ENCODE assay signal across 14 cellular contexts in the genomic region with DNA sequence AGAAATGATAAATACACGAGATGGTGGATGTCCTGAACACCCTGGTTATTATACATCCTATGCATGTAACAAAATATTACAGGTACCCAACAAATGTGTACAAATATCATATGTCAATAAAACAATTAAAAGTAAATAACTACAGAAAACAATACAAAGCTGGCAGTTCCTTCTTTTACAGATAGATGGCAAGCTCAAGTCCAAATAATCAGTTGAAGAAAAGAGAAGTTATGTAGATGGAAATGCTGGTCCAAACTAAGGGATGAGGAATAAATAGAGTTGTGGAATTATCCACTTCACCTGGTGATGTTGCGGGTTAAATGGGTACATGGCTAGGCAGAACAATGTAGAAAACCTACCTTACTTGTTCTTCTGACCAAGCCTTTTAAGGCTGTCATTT.
DNase-seq lines count a peak whose midpoint lies in the region; ATAC-seq, FAIRE-seq and TF ChIP-seq lines count a peak whose summit lies in the region.
"Had no signal": no experiment of that assay in that cellular context is flagged by ENCODE, and none has a peak within 500 bp of the region (broad histone marks: within the 10 kb centered on the region; RNA-seq: fewer than 3 reads in every experiment).

No MANE protein-coding gene starts in this region.

- H3K4me1 ChIP-seq in adipocyte (ENCODE audit: control insufficient read depth, insufficient read depth, low read length) (peaks cover 31% of the 10 kb centered on the region), aorta (ENCODE audit: control insufficient read depth in 1 of 2, insufficient read depth in 2 of 2, low read length in 2 of 2) (peaks cover 3 to 6% of the 10 kb centered on the region in 2 donors), esophagus squamous epithelium (peaks cover 0 to 13% (median 5%) of the 10 kb centered on the region in 3 donors)

- H3K27me3 Mint-ChIP-seq in HFFc6 (ENCODE audit: insufficient read depth) = no peaks in the 10 kb centered on the region
- H3K27me3 Mint-ChIP-seq: brain had no signal

- in situ Hi-C loops in G401 (cut with HindIII; ENCODE audit: low sequenced_read_pairs) = no loop called here

- peak; percentile 23; the same call in 1 of the 2 replicates for TF ChIP-seq CTCF in BJ (IDR thresholded peaks at IDR 0.05; ENCODE audit: insufficient read depth, low read depth, low read length)
- peak; percentile 66 for TF ChIP-seq CTCF in HFFc6 (IDR thresholded peaks at IDR 0.05)
- TF ChIP-seq CTCF in esophagus squamous epithelium (IDR thresholded peaks at IDR 0.05) = peak in 1 of 6 experiments; percentile 3

- H3K27ac Mint-ChIP-seq in HFFc6 = no peak overlapping the region
- H3K27ac Mint-ChIP-seq: brain; GM23338; nephron progenitor cell; stimulated activated effector memory CD8-positive, alpha-beta T cell treated with anti-CD3 and anti-CD28 coated beads, Interleukin-12 subunit alpha, Interleukin-12 subunit beta, amount 100 ng/mL, for 72 hours had no signal

- POLR2A ChIA-PET in BJ (lab: Charles Lee) = no interaction called here

- H3K9me3 ChIP-seq in adipocyte (ENCODE audit: control insufficient read depth, low read length) (no peaks in the 10 kb centered on the region), aorta (ENCODE audit: control insufficient read depth, low read length) (no peaks in the 10 kb centered on the region), esophagus squamous epithelium (no peaks in the 10 kb centered on the region)

- 93 to 97% methylated on average over 2 of the region's 2 CpGs for WGBS in aorta, 2 donors
- 36 to 65% methylated on average over 2 of the region's 2 CpGs for whole genome bisulfite sequencing in esophagus squamous epithelium, 2 donors

- no peaks in the 10 kb centered on the region for H3K27me3 ChIP-seq in BJ (ENCODE audit: control insufficient read depth, insufficient read depth, low read length)
- no peaks in the 10 kb centered on the region for H3K27me3 ChIP-seq in adipocyte (replicated peaks; ENCODE audit: control insufficient read depth, insufficient read depth, low read length)
- H3K27me3 ChIP-seq in aorta (ENCODE audit: control insufficient read depth in 1 of 2, insufficient read depth in 2 of 2, low read length in 1 of 2) = no peaks in the 10 kb centered on the region
- H3K27me3 ChIP-seq in esophagus squamous epithelium = no peaks in the 10 kb centered on the region

- H3K4me3 Mint-ChIP-seq in HFFc6 = no peak overlapping the region
- H3K4me3 Mint-ChIP-seq: brain; GM23338; nephron progenitor cell; stimulated activated effector memory CD8-positive, alpha-beta T cell treated with anti-CD3 and anti-CD28 coated beads, Interleukin-12 subunit alpha, Interleukin-12 subunit beta, amount 100 ng/mL, for 72 hours had no signal

- H3K27ac ChIP-seq in aorta (ENCODE audit: low read depth in 1 of 2, low read length in 2 of 2) (no peak overlapping the region), esophagus squamous epithelium (no peak overlapping the region)

- no peak for TF ChIP-seq POLR2A in esophagus squamous epithelium (IDR thresholded peaks at IDR 0.05)

- FAIRE-seq in islet of Langerhans (lab: Jason Lieb, UNC) = peak; percentile 71
- FAIRE-seq: K562 had no signal

- H3K36me3 ChIP-seq in BJ (ENCODE audit: control insufficient read depth, insufficient read depth, low read length) (no peaks in the 10 kb centered on the region), adipocyte (ENCODE audit: control insufficient read depth, insufficient read depth, low read length, severe bottlenecking) (no peaks in the 10 kb centered on the region), aorta (ENCODE audit: control insufficient read depth in 1 of 2, insufficient read depth in 2 of 2, low read length in 1 of 2) (peaks cover 0 to 2% of the 10 kb centered on the region in 2 donors), esophagus squamous epithelium (no peaks in the 10 kb centered on the region)

- H3K4me1 Mint-ChIP-seq in HFFc6 (ENCODE audit: low read depth) = peaks cover 12% of the 10 kb centered on the region
- H3K4me1 Mint-ChIP-seq: stimulated activated effector memory CD8-positive, alpha-beta T cell treated with anti-CD3 and anti-CD28 coated beads, Interleukin-12 subunit alpha, Interleukin-12 subunit beta, amount 100 ng/mL, for 72 hours had no signal

- H3K9me3 Mint-ChIP-seq in HFFc6 = no peaks in the 10 kb centered on the region
- H3K9me3 Mint-ChIP-seq: brain; GM23338; stimulated activated effector memory CD8-positive, alpha-beta T cell treated with anti-CD3 and anti-CD28 coated beads, Interleukin-12 subunit alpha, Interleukin-12 subunit beta, amount 100 ng/mL, for 72 hours had no signal

- no peaks in the 10 kb centered on the region for H3K36me3 Mint-ChIP-seq in HFFc6 (ENCODE audit: low read depth)
- H3K36me3 Mint-ChIP-seq: brain; stimulated activated effector memory CD8-positive, alpha-beta T cell treated with anti-CD3 and anti-CD28 coated beads, Interleukin-12 subunit alpha, Interleukin-12 subunit beta, amount 100 ng/mL, for 72 hours had no signal

- CTCF ChIA-PET in BJ (lab: Yijun Ruan, JAX) = interaction anchor here (0.7 to 1.0 kb wide), 4 partner anchors 14 to 323 kb away, joined by 3 to 4 read pairs (median 3); no protein-coding TSS in a partner anchor

- no peak overlapping the region for H3K4me3 ChIP-seq in BJ (ENCODE audit: low read depth, low read length)
- H3K4me3 ChIP-seq in adipocyte (ENCODE audit: low read length) = no peak overlapping the region
- no peak overlapping the region for H3K4me3 ChIP-seq in aorta (ENCODE audit: low read length in 2 of 2)
- no peak overlapping the region for H3K4me3 ChIP-seq in esophagus squamous epithelium
- H3K4me3 ChIP-seq: GM23338, K562 had no signal

- DNase-seq in BJ (ENCODE audit: low read depth) = no peak
- peak; percentile 1 for DNase-seq in HFFc6
- DNase-seq in adipocyte (ENCODE audit: low read depth) = peak; percentile 36
- DNase-seq in aorta = no peak
- no peak for DNase-seq in G401 (ENCODE audit: low spot score)
- no peak for DNase-seq in esophagus squamous epithelium (lab: John Stamatoyannopoulos, UW)
- DNase-seq: left colon, nephron progenitor cell had no signal

- intact Hi-C loops in aorta (cut with DNase I) (no loop called here), esophagus squamous epithelium (cut with DNase I) (no loop called here)

- no peak overlapping the region for H3K9ac ChIP-seq in adipocyte (ENCODE audit: low read length)

- ATAC-seq in HG02759 (IDR thresholded peaks at IDR 0.05; ENCODE audit: unreplicated experiment) = no peak
- ATAC-seq in aorta (ENCODE audit: low FRiP score) = no peak
- ATAC-seq: GM23338; K562; left colon; stimulated activated effector memory CD8-positive, alpha-beta T cell treated with anti-CD3 and anti-CD28 coated beads, Interleukin-12 subunit alpha, Interleukin-12 subunit beta, amount 100 ng/mL, for 72 hours had no signal

Comparison
In these comparisons a context has a peak if more than half of its experiments do, and no peak if none do; other contexts are left out.
1. DNase-seq: peak in HFFc6 (single experiment) and adipocyte (single experiment); none in BJ (single experiment), aorta (0 of 2), G401 (single experiment) and esophagus squamous epithelium (single experiment).